ENCODE assay signal across 7 cellular contexts in the genomic region with DNA sequence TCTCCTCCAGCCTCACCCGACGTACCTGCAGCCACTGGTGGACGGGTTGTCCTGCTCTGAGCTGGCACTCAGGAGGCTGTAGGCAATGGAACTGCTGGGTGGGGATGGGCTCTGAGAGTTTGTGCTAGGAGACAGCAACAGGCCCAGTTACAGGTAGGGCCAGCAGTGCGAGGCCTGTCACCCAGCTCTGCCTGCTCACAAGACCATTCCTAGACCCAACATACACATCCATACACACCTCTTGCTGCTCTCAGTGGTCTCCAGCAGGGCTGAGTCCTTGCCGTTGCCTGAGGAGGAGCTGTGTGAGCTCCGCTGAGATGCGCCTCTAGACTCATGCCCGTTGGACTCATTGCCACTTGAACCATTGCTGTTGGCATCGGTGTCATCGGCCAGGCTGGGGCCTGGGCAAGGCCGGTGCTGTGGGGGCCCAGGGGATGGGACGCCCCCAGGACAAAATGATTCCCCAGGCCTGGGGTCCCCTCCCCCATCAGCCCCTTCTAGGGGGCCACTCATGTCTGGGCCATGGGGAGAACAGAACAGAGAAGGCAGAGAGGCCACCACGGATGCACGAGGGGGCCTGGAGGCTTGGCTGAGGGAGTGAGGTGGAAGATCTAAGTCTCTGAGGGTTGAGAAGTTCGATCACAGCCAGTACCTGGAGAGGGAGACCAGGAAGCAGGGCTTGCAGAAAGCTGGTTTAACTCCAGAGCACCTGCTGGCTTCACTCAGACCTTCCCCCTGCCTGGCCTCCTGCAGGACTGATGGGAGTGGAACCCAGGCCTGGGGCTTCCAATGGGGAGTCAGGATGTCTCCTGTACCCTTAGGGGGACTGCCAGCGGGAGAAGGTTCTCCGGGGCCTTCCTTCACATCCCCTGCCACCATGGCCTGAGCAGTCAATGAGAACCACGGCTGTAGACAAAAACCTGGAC. TPM values are rescaled to one million over a fixed set of nuclear protein-coding genes. Genes with fewer than 3 reads are reported as not detected.
A peak's percentile ranks its signal among the peaks of the same experiment; 100 is the strongest.
DNase-seq lines count a peak whose midpoint lies in the region; ATAC-seq and TF ChIP-seq lines count a peak whose summit lies in the region.
"Had no signal": no experiment of that assay in that cellular context is flagged by ENCODE, and none has a peak within 500 bp of the region (broad histone marks: within the 10 kb centered on the region; RNA-seq: fewer than 3 reads in every experiment).

No MANE protein-coding gene starts in this region.

- H3K9me3 ChIP-seq in CD8-positive, alpha-beta memory T cell (ENCODE audit: low read length): no peaks in the 10 kb centered on the region

- ATAC-seq in SK-N-SH treated with all-trans-retinoic acid at 6 μM for 48 hours (no peak), HG03135 (IDR thresholded peaks at IDR 0.05; ENCODE audit: unreplicated experiment) (no peak)

- H3K27me3 ChIP-seq in CD8-positive, alpha-beta memory T cell (ENCODE audit: insufficient read depth, low read length, poor library complexity, severe bottlenecking): no peaks in the 10 kb centered on the region
- no peaks in the 10 kb centered on the region for H3K27me3 ChIP-seq in mesendoderm (ENCODE audit: insufficient read depth, low read length, poor library complexity)

- peaks cover 2% of the 10 kb centered on the region for H3K79me2 ChIP-seq in mesendoderm (ENCODE audit: control insufficient read depth, insufficient read depth, low read length)

- H2AK5ac ChIP-seq in mesendoderm (ENCODE audit: low read length): no peak overlapping the region

- no peak overlapping the region for H3K4ac ChIP-seq in mesendoderm (ENCODE audit: low read depth, low read length)

- H3K36me3 Mint-ChIP-seq in CD8-positive, alpha-beta memory T cell: peaks cover 6 to 79% (median 17%) of the 10 kb centered on the region in 3 donors

- H3K27me3 Mint-ChIP-seq in CD8-positive, alpha-beta memory T cell: peaks cover 0 to 20% of the 10 kb centered on the region in 2 donors

- H3K4me2 ChIP-seq in mesendoderm (ENCODE audit: low read length): peak overlapping the region; percentile 81

- peak overlapping the region; percentile 74 for H3K56ac ChIP-seq in mesendoderm (ENCODE audit: low read length)

- H3K4me3 ChIP-seq in CD8-positive, alpha-beta memory T cell (ENCODE audit: low read length): peak overlapping the region; percentile 13
- no peak overlapping the region for H3K4me3 ChIP-seq in mesendoderm (ENCODE audit: low read length)

- peaks cover 19 to 67% (median 33%) of the 10 kb centered on the region in 3 donors for H3K4me1 Mint-ChIP-seq in CD8-positive, alpha-beta memory T cell

- H3K79me1 ChIP-seq in mesendoderm (ENCODE audit: low read length): peaks cover 9% of the 10 kb centered on the region

- H3K27ac ChIP-seq in CD8-positive, alpha-beta memory T cell (ENCODE audit: low read depth, low read length): peak overlapping the region; percentile 100
- H3K27ac ChIP-seq in mesendoderm (ENCODE audit: low read depth, low read length): no peak overlapping the region

- H2BK5ac ChIP-seq in mesendoderm (ENCODE audit: low read length): no peak overlapping the region

- peak overlapping the region in 5 of 7 donors; percentile 19 to 98 (median 93) for H3K4me3 Mint-ChIP-seq in CD8-positive, alpha-beta memory T cell

- no peak overlapping the region for H4K8ac ChIP-seq in mesendoderm (ENCODE audit: low read depth, low read length)

- H3K36me3 ChIP-seq in CD8-positive, alpha-beta memory T cell (ENCODE audit: insufficient read depth, low read length): peaks cover 52% of the 10 kb centered on the region
- H3K36me3 ChIP-seq in mesendoderm (ENCODE audit: control insufficient read depth, insufficient read depth, low read length): peaks cover 7% of the 10 kb centered on the region

- no peak overlapping the region for H2BK15ac ChIP-seq in mesendoderm (replicated peaks; ENCODE audit: low read depth)

- H3K9me3 Mint-ChIP-seq in CD8-positive, alpha-beta memory T cell: peaks cover 0 to 4% (median 0%) of the 10 kb centered on the region in 5 donors

- no peak overlapping the region for H4K5ac ChIP-seq in mesendoderm (ENCODE audit: low read length)

- peaks cover 49% of the 10 kb centered on the region for H3K4me1 ChIP-seq in CD8-positive, alpha-beta memory T cell (ENCODE audit: insufficient read depth, low read length)
- H3K4me1 ChIP-seq in mesendoderm (ENCODE audit: control insufficient read depth, low read depth, low read length): peaks cover 16% of the 10 kb centered on the region

- H3K27ac Mint-ChIP-seq in CD8-positive, alpha-beta memory T cell: peak overlapping the region in 3 of 8 donors; percentile 71 to 98 (median 87)

- POLR2A ChIA-PET in CD8-positive, alpha-beta memory T cell (lab: Charles Lee): interaction anchor here (0.6 to 2.5 kb wide), 10 partner anchors 10 to 98 kb away, joined by 3 to 16 read pairs (median 7); partner anchors contain the start of gene CTC1

- H3K18ac ChIP-seq in mesendoderm (ENCODE audit: low read length): no peak overlapping the region

- peak in 2 of 5 donors; percentile 4 to 49 for DNase-seq in CD8-positive, alpha-beta memory T cell
- DNase-seq in mesendoderm (no peak), COR-L47 (lab: John Stamatoyannopoulos, UW) (no peak), germinal center (ENCODE audit: low spot score) (no peak)

- no peak overlapping the region for H3K23ac ChIP-seq in mesendoderm (ENCODE audit: low read length)

- CTCF ChIA-PET in CD8-positive, alpha-beta memory T cell (lab: Charles Lee): interaction anchor here (0.6 to 11.7 kb wide), 5 partner anchors 11 to 40 kb away, joined by 3 to 108 read pairs (median 6); partner anchors contain the start of gene ALOXE3

- WGBS in mesendoderm (ENCODE audit: extremely low coverage, insufficient coverage, low lambda C conversion rate): no CpG with 5 or more reads among the region's 18 CpGs

- no peak overlapping the region for H2BK120ac ChIP-seq in mesendoderm (ENCODE audit: low read depth, low read length)

- peak overlapping the region; percentile 57 for H3K9ac ChIP-seq in mesendoderm (ENCODE audit: low read length)

TF ChIP-seq in SK-N-SH treated with all-trans-retinoic acid at 6 μM for 48 hours, 23 proteins besides CTCF, POLR2A, EP300 and RAD21:
- TF ChIP-seq OSR1 (CRISPR knock-in tag; IDR thresholded peaks at IDR 0.05): no peak
- TF ChIP-seq ZFP30 (CRISPR knock-in tag; IDR thresholded peaks at IDR 0.05): peak; percentile 31; the same call in 1 of the 2 replicates

RNA-seq across cellular contexts. Expression of gene PER1, which starts 1.7 kb away (rescaled TPM):
- total RNA-seq in CD8-positive, alpha-beta memory T cell: 10 to 100 TPM; 26.5 to 35.8 TPM
- 12.1 TPM for polyA plus RNA-seq in CD8-positive, alpha-beta memory T cell
- polyA plus RNA-seq in mesendoderm (2013, experiment 1 of 2): 10.0 TPM
- 10.0 TPM for polyA plus RNA-seq in mesendoderm (2013, experiment 2 of 2)

RNA-seq across cellular contexts. Expression of gene VAMP2, which starts 12.3 kb away (rescaled TPM):
- total RNA-seq in CD8-positive, alpha-beta memory T cell: 10 to 100 TPM; 38.3 to 41.0 TPM
- polyA plus RNA-seq in CD8-positive, alpha-beta memory T cell: 98.3 TPM
- polyA plus RNA-seq in mesendoderm (2013, experiment 1 of 2): 14.1 TPM
- 14.0 TPM for polyA plus RNA-seq in mesendoderm (2013, experiment 2 of 2)

RNA-seq across cellular contexts. Expression of gene TMEM107, which starts 25.7 kb away (rescaled TPM):
- total RNA-seq in CD8-positive, alpha-beta memory T cell: 10 to 100 TPM; 21.3 to 22.4 TPM
- 50.7 TPM for polyA plus RNA-seq in CD8-positive, alpha-beta memory T cell
- polyA plus RNA-seq in mesendoderm (2013, experiment 1 of 2): 3.7 TPM
- polyA plus RNA-seq in mesendoderm (2013, experiment 2 of 2): 3.5 TPM

RNA-seq across cellular contexts. Expression of gene HES7, which starts 26.6 kb away (rescaled TPM):
- 1 to 10 TPM; 1.6 to 1.8 TPM for total RNA-seq in CD8-positive, alpha-beta memory T cell
- not detected for polyA plus RNA-seq in CD8-positive, alpha-beta memory T cell
- 0.10 TPM for polyA plus RNA-seq in mesendoderm (2013, experiment 1 of 2)
- polyA plus RNA-seq in mesendoderm (2013, experiment 2 of 2): 0.17 TPM
- total RNA-seq: dermis blood vessel endothelial cell had no signal

RNA-seq across cellular contexts. Expression of gene ALOXE3, which starts 32.1 kb away (rescaled TPM):
- not detected for total RNA-seq in CD8-positive, alpha-beta memory T cell
- polyA plus RNA-seq in CD8-positive, alpha-beta memory T cell: not detected
- 0.06 TPM for polyA plus RNA-seq in mesendoderm (2013, experiment 1 of 2)
- polyA plus RNA-seq in mesendoderm (2013, experiment 2 of 2): 0.04 TPM
- total RNA-seq: dermis blood vessel endothelial cell had no signal
